ENCODE assay signal across 8 cellular contexts in genomic region chr19:4970558-4971423, GRCh38. TPM values are rescaled to one million over a fixed set of nuclear protein-coding genes. Genes with fewer than 3 reads are reported as not detected.
A peak's percentile ranks its signal among the peaks of the same experiment; 100 is the strongest.
DNase-seq lines count a peak whose midpoint lies in the region; TF ChIP-seq lines count a peak whose summit lies in the region.

No MANE protein-coding gene starts in this region.

- H3K4me1 ChIP-seq in Caco-2: peaks cover 15% of the 10 kb centered on the region
- H3K4me1 ChIP-seq in breast epithelium: peaks cover 3 to 30% of the 10 kb centered on the region in 2 donors
- H3K4me1 ChIP-seq in uterus: peaks cover 9 to 17% of the 10 kb centered on the region in 2 donors

- H3K4me3 ChIP-seq in Caco-2 (ENCODE audit: low read depth, low read length) (peak overlapping the region; percentile 71), breast epithelium (peak overlapping the region; percentile 67 to 78 (median 75)), uterus (peak overlapping the region; percentile 60 to 72)

- intact Hi-C loops in Caco-2 (cut with micrococcal nuclease; ENCODE audit: unreplicated experiment): no loop called here
- intact Hi-C loops in breast epithelium (cut with DNase I; ENCODE audit: low total_unique reads): loop anchor here (1.0 kb wide), 1 partner anchor 18 kb away; no protein-coding TSS in a partner anchor
- intact Hi-C loops in uterus (cut with DNase I; ENCODE audit: low total_unique reads): no loop called here

- CTCF ChIA-PET in Caco-2 (lab: Charles Lee) (interaction anchor here (0.6 to 2.3 kb wide), 3 partner anchors 10 to 569 kb away, joined by 4 to 10 read pairs (median 8); no protein-coding TSS in a partner anchor), GM10248 (lab: Yijun Ruan, JAX) (interaction anchor here (1.0 to 1.9 kb wide), 3 partner anchors 9 to 58 kb away, joined by 3 to 7 read pairs (median 3); no protein-coding TSS in a partner anchor)

- peak overlapping the region; percentile 75 for H3K4me3 Mint-ChIP-seq in Caco-2 (ENCODE audit: unreplicated experiment)

- BruUV-seq in Caco-2 (replicated peaks; lab: Mats Ljungman, UMichigan): no TSS peak

- TF ChIP-seq CTCF in Caco-2 (IDR thresholded peaks at IDR 0.05; ENCODE audit: insufficient read depth in 1 of 2, low read depth in 1 of 2, low read length in 1 of 2, severe bottlenecking in 1 of 2, unreplicated experiment in 1 of 2): no peak
- TF ChIP-seq CTCF in breast epithelium (IDR thresholded peaks at IDR 0.05): no peak
- TF ChIP-seq CTCF in uterus (IDR thresholded peaks at IDR 0.05): no peak
- TF ChIP-seq CTCF in GM10248 (IDR thresholded peaks at IDR 0.05; ENCODE audit: control extremely low read depth, extremely low read depth, low read depth, missing control alignments): no peak

- peak overlapping the region; percentile 83 for H3K27ac Mint-ChIP-seq in Caco-2 (ENCODE audit: unreplicated experiment)

- POLR2A ChIA-PET in Caco-2 (lab: Charles Lee): interaction anchor here (1.0 kb wide), 1 partner anchor 18 kb away, joined by 3 read pairs; no protein-coding TSS in a partner anchor
- POLR2A ChIA-PET in GM10248 (lab: Yijun Ruan, JAX): interaction anchor here (0.5 to 0.6 kb wide), 2 partner anchors 53 to 589 kb away, joined by 3 to 5 read pairs; no protein-coding TSS in a partner anchor

- TF ChIP-seq POLR2A in breast epithelium (IDR thresholded peaks at IDR 0.05) (no peak), uterus (IDR thresholded peaks at IDR 0.05) (peak in 1 of 2 donors; percentile 7)

- H3K27me3 Mint-ChIP-seq in Caco-2 (ENCODE audit: insufficient read depth, unreplicated experiment): no peaks in the 10 kb centered on the region

- H3K27ac ChIP-seq in breast epithelium (peak overlapping the region; percentile 81 to 91), uterus (peak overlapping the region; percentile 88 to 90)

- peaks cover 33% of the 10 kb centered on the region for H3K36me3 Mint-ChIP-seq in Caco-2 (ENCODE audit: insufficient read depth, unreplicated experiment)

- H3K36me3 ChIP-seq in Caco-2 (ENCODE audit: control insufficient read depth, insufficient read depth, low read length) (peaks cover 1% of the 10 kb centered on the region; the same call in 1 of the 2 replicates), breast epithelium (no peaks in the 10 kb centered on the region), uterus (no peaks in the 10 kb centered on the region)

- H3K27me3 ChIP-seq in Caco-2 (replicated peaks; ENCODE audit: control insufficient read depth, insufficient read depth, low read length): no peaks in the 10 kb centered on the region
- no peaks in the 10 kb centered on the region for H3K27me3 ChIP-seq in breast epithelium
- no peaks in the 10 kb centered on the region for H3K27me3 ChIP-seq in uterus

- no peaks in the 10 kb centered on the region for H3K9me3 Mint-ChIP-seq in Caco-2 (ENCODE audit: unreplicated experiment)

- H3K4me1 Mint-ChIP-seq in Caco-2 (ENCODE audit: low read depth, unreplicated experiment): peaks cover 35% of the 10 kb centered on the region

- no peaks in the 10 kb centered on the region for H3K9me3 ChIP-seq in Caco-2
- no peaks in the 10 kb centered on the region for H3K9me3 ChIP-seq in breast epithelium
- no peaks in the 10 kb centered on the region for H3K9me3 ChIP-seq in uterus

- DNase-seq in Caco-2 (no peak), LoVo (ENCODE audit: low spot score) (peak; percentile 12), breast epithelium (ENCODE audit: low spot score in 2 of 2) (no peak), medulla oblongata (ENCODE audit: extremely low spot score) (peak; percentile 27), uterus (no peak), SHP77 (lab: John Stamatoyannopoulos, UW) (no peak), GM10248 (ENCODE audit: extremely low spot score) (no peak), COR-L47 (lab: John Stamatoyannopoulos, UW) (no peak)

RNA-seq across cellular contexts. Expression of gene KDM4B, which starts 1.9 kb away (rescaled TPM):
- total RNA-seq in Caco-2 (2022) (27.4 and 30.9 TPM in 2 replicates), breast epithelium (10 to 100 TPM; 25.0 to 55.3 (median 40.3) TPM), uterus (10 to 100 TPM; 18.4 to 94.7 (median 25.6) TPM)

Comparison
In these comparisons a context has a peak if more than half of its experiments do, and no peak if none do; other contexts are left out.
1. DNase-seq: peak in LoVo (single experiment) and medulla oblongata (single experiment); none in Caco-2 (0 of 2), breast epithelium (0 of 2), uterus (0 of 2), SHP77 (0 of 2), GM10248 (single experiment) and COR-L47 (single experiment).
2. Peak in every context shown above with its lines, with median percentiles within 50 percentile points of each other: H3K4me3 ChIP-seq.